In genomic region chr12:90652280-90652679, GRCh38 we compare ENCODE assay signal across 24 cellular contexts.
DNase-seq lines count a peak whose midpoint lies in the region; ATAC-seq, FAIRE-seq and TF ChIP-seq lines count a peak whose summit lies in the region.
"Had no signal": no experiment of that assay in that cellular context is flagged by ENCODE, and none has a peak within 500 bp of the region (broad histone marks: within the 10 kb centered on the region; RNA-seq: fewer than 3 reads in every experiment).

No MANE protein-coding gene starts in this region.

- H3K23ac ChIP-seq in neuronal stem cell (ENCODE audit: low read depth, low read length, poor library complexity): no peak overlapping the region

- no peak overlapping the region for H3K9ac ChIP-seq in neuronal stem cell (ENCODE audit: low read depth, low read length, poor library complexity)
- H3K9ac ChIP-seq: SK-N-SH had no signal

- no peaks in the 10 kb centered on the region for H3K27me3 ChIP-seq in bronchial epithelial cell (ENCODE audit: control insufficient read depth, insufficient read depth, low read length)
- no peaks in the 10 kb centered on the region for H3K27me3 ChIP-seq in neuronal stem cell (ENCODE audit: control insufficient read depth in 3 of 3, insufficient read depth in 3 of 3, low read depth in 1 of 3, low read length in 3 of 3)
- H3K27me3 ChIP-seq: body of pancreas, esophagus muscularis mucosa, testis had no signal

- no peak overlapping the region for H2BK120ac ChIP-seq in neuronal stem cell (ENCODE audit: low read depth, low read length)

- H3K79me1 ChIP-seq in neuronal stem cell (ENCODE audit: low read depth, low read length): no peaks in the 10 kb centered on the region

- no peak overlapping the region for H3K14ac ChIP-seq in neuronal stem cell (ENCODE audit: low read length)

- H3K36me3 ChIP-seq in bronchial epithelial cell (ENCODE audit: control insufficient read depth, insufficient read depth, low read length) (no peaks in the 10 kb centered on the region), neuronal stem cell (replicated peaks in 1 of 2; ENCODE audit: control insufficient read depth in 2 of 2, insufficient read depth in 2 of 2, low read length in 2 of 2) (no peaks in the 10 kb centered on the region)
- H3K36me3 ChIP-seq: esophagus muscularis mucosa had no signal

- peak; percentile 4 for DNase-seq in NCI-H510A treated with DMSO at 0.1 percent for 48 hours (lab: John Stamatoyannopoulos, UW)
- DNase-seq in NCI-H510A (lab: John Stamatoyannopoulos, UW): no peak
- DNase-seq in NCI-H2029 (lab: John Stamatoyannopoulos, UW): peak; percentile 69
- DNase-seq in bronchial epithelial cell (ENCODE audit: low read depth): peak; percentile 23
- DNase-seq in neuronal stem cell (ENCODE audit: low spot score): no peak
- no peak for DNase-seq in SKM-1 (lab: John Stamatoyannopoulos, UW; ENCODE audit: unreplicated experiment)
- DNase-seq: 8988T; AML-193; body of pancreas; CD8-positive, alpha-beta memory T cell; effector CD4-positive, alpha-beta T cell; kidney glomerular epithelial cell; NK-92 treated with Interleukin-12 subunit alpha and Interleukin-12 subunit beta, amount 100 ng/mL, for 24 hours; occipital lobe; RPMI8226; SK-N-SH; stimulated activated CD4-positive, alpha-beta T cell treated with anti-CD3 and anti-CD28 coated beads, Interleukin-2, amount 100 ng/mL, for 48 hours; stimulated activated naive B cell treated with anti-CD40 and anti-IgM and Interleukin-4, amounts not matched to agents 10 μg/mL and 1 μg/mL and 100 μg/mL, for 72 hours; testis had no signal

- peak overlapping the region; percentile 11 for H2AFZ ChIP-seq in neuronal stem cell (ENCODE audit: low read length)

- no peak overlapping the region for H3K4ac ChIP-seq in neuronal stem cell (ENCODE audit: low read length)

- ATAC-seq in GM18520 (IDR thresholded peaks at IDR 0.05; ENCODE audit: unreplicated experiment) (no peak), GM19397 (IDR thresholded peaks at IDR 0.05; ENCODE audit: unreplicated experiment) (no peak)
- ATAC-seq: activated T-helper 17 cell treated with anti-CD3 and anti-CD28 coated beads, Interleukin-2, amount 50 U/mL, for 72 hours; body of pancreas; stimulated activated naive B cell treated with anti-CD40 and anti-IgM and Interleukin-4, amounts not matched to agents 10 μg/mL and 1 μg/mL and 100 μg/mL, for 72 hours had no signal

- no peak overlapping the region for H2BK5ac ChIP-seq in neuronal stem cell (ENCODE audit: low read length)

- H2BK15ac ChIP-seq in neuronal stem cell (ENCODE audit: low read length): no peak overlapping the region

- H3K4me1 ChIP-seq in neuronal stem cell (ENCODE audit: control insufficient read depth in 2 of 2, insufficient read depth in 1 of 2, low read depth in 1 of 2, low read length in 2 of 2): peaks cover 0 to 7% of the 10 kb centered on the region in 2 donors
- H3K4me1 ChIP-seq: body of pancreas, esophagus muscularis mucosa, testis had no signal

- no peak overlapping the region for H2AK5ac ChIP-seq in neuronal stem cell (ENCODE audit: low read depth, low read length)

- no peak overlapping the region for H3K4me2 ChIP-seq in neuronal stem cell (ENCODE audit: insufficient read depth, low read length, poor library complexity, severe bottlenecking)
- H3K4me2 ChIP-seq: SK-N-SH had no signal

- H3K9me3 ChIP-seq in neuronal stem cell (replicated peaks in 1 of 2; ENCODE audit: control insufficient read depth in 2 of 2, insufficient read depth in 1 of 2, low read depth in 1 of 2, low read length in 2 of 2): no peaks in the 10 kb centered on the region
- H3K9me3 ChIP-seq: body of pancreas, esophagus muscularis mucosa, SK-N-SH, testis had no signal

- H3K4me3 ChIP-seq in bronchial epithelial cell (ENCODE audit: low read depth, low read length) (no peak overlapping the region), neuronal stem cell (ENCODE audit: low read length in 2 of 2) (no peak overlapping the region)
- H3K4me3 ChIP-seq: body of pancreas, esophagus muscularis mucosa, testis had no signal

- FAIRE-seq in bronchial epithelial cell (lab: Jason Lieb, UNC): no peak

- no peak overlapping the region for H3K18ac ChIP-seq in neuronal stem cell (ENCODE audit: low read length)

- no peak overlapping the region for H3K27ac ChIP-seq in neuronal stem cell (replicated peaks; ENCODE audit: low read length)
- H3K27ac ChIP-seq: body of pancreas, esophagus muscularis mucosa, HL-60, testis had no signal

- TF ChIP-seq CTCF in bronchial epithelial cell (IDR thresholded peaks at IDR 0.05; ENCODE audit: insufficient read depth, low read length, severe bottlenecking): no peak

- H4K91ac ChIP-seq in neuronal stem cell (ENCODE audit: low read depth, low read length, poor library complexity): no peak overlapping the region

- no peak overlapping the region for H2BK12ac ChIP-seq in neuronal stem cell (ENCODE audit: low read length)

- no peak overlapping the region for H4K8ac ChIP-seq in neuronal stem cell (ENCODE audit: low read depth, low read length)

- whole genome bisulfite sequencing in neuronal stem cell (ENCODE audit: extremely low coverage in 2 of 2, insufficient read length in 2 of 2, insufficient replicate concordance in 1 of 2), 2 donors: no CpG with 5 or more reads among the region's 2 CpGs

Comparison
In these comparisons a context has a peak if more than half of its experiments do, and no peak if none do; other contexts are left out.
1. DNase-seq: peak in NCI-H510A treated with DMSO at 0.1 percent for 48 hours (single experiment), NCI-H2029 (single experiment) and bronchial epithelial cell (single experiment); none in NCI-H510A (single experiment), neuronal stem cell (single experiment) and SKM-1 (single experiment).